Comparison of ENCODE assay signal across 32 cellular contexts in the genomic region with DNA sequence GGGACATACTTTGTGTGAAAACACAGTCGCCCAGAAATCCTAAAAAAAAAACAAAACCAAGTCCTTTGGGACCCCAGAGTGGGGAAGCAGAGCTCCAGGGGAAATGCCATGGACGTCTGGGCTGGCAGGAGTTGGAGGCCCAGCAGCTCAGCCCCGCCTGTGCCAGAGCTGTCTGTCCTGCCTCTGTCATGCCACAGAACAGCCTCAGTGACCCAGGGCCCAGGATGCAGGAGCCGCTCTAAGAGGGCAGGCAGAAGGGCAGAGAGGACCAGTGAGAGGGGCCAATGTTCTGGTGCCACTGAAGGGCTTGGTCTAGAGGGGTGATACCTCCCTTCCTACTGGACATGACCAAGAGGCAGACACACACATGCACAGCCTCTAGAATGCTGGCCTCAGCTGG.
"Had no signal": no experiment of that assay in that cellular context is flagged by ENCODE, and none has a peak within 500 bp of the region (broad histone marks: within the 10 kb centered on the region; RNA-seq: fewer than 3 reads in every experiment).

No MANE protein-coding gene starts in this region.

- H3K27ac ChIP-seq: brain microvascular endothelial cell, epithelial cell of prostate, esophagus squamous epithelium, heart left ventricle, WERI-Rb-1 had no signal

- H3K4me3 ChIP-seq: esophagus squamous epithelium, heart left ventricle had no signal

- ATAC-seq: activated CD4-positive, CD25-positive, alpha-beta regulatory T cell treated with anti-CD3 and anti-CD28 coated beads, Interleukin-2, amount 50 U/mL, for 24 hours; activated CD8-positive, alpha-beta T cell treated with anti-CD3 and anti-CD28 coated beads for 36 hours; activated naive CD4-positive, alpha-beta T cell treated with anti-CD3 and anti-CD28 coated beads, Interleukin-2, amount 50 U/mL, for 72 hours; effector memory CD8-positive, alpha-beta T cell; heart left ventricle; T-helper 17 cell had no signal

- H3K36me3 ChIP-seq: brain microvascular endothelial cell, esophagus squamous epithelium, heart left ventricle, WERI-Rb-1 had no signal

- H3K27me3 ChIP-seq: brain microvascular endothelial cell, esophagus squamous epithelium, heart left ventricle had no signal

- H3K9me3 ChIP-seq: esophagus squamous epithelium, heart left ventricle had no signal

- DNase-seq: activated B cell treated with CpG ODN at 0.5 μM for 24 hours; activated CD4-positive, alpha-beta T cell treated with anti-CD3 and anti-CD28 coated beads for 48 hours; activated CD4-positive, alpha-beta T cell treated with anti-CD3 and anti-CD28 coated beads, Interleukin-2, amount 50 U/mL, for 1 hour; activated CD4-positive, alpha-beta T cell treated with anti-CD3 and anti-CD28 coated beads, Interleukin-2, amount 50 U/mL, for 48 hours; activated CD8-positive, alpha-beta memory T cell treated with anti-CD3 and anti-CD28 coated beads for 24 hours; activated CD8-positive, alpha-beta memory T cell treated with anti-CD3 and anti-CD28 coated beads, Interleukin-2, amount 50 U/mL, for 4 hours; activated CD8-positive, alpha-beta T cell treated with anti-CD3 and anti-CD28 coated beads for 36 hours; activated effector memory CD4-positive, alpha-beta T cell treated with anti-CD3 and anti-CD28 coated beads, Interleukin-2, amount 50 U/mL, for 16 hours; activated naive CD4-positive, alpha-beta T cell treated with anti-CD3 and anti-CD28 coated beads for 36 hours; activated naive CD8-positive, alpha-beta T cell treated with anti-CD3 and anti-CD28 coated beads, Interleukin-2, amount 10 ng/mL, durations not matched to agents 7 days and 5 days; activated T-cell treated with anti-CD3 and anti-CD28 coated beads, Interleukin-2, amount 50 U/mL, for 1 hour; activated T-cell treated with anti-CD3 and anti-CD28 coated beads, Interleukin-2, amount 50 U/mL, for 48 hours; brain microvascular endothelial cell; cortex of kidney; dermis blood vessel endothelial cell; effector CD4-positive, alpha-beta T cell; effector memory CD8-positive, alpha-beta T cell; esophagus squamous epithelium; heart left ventricle; T-helper 1 cell; T-helper 17 cell; T1000; WERI-Rb-1 had no signal

- FAIRE-seq: astrocyte, bronchial epithelial cell, colon, endometrium, endothelial cell of umbilical vein, frontal cortex had no signal
